ENCODE assay signal across 28 cellular contexts in the genomic region with DNA sequence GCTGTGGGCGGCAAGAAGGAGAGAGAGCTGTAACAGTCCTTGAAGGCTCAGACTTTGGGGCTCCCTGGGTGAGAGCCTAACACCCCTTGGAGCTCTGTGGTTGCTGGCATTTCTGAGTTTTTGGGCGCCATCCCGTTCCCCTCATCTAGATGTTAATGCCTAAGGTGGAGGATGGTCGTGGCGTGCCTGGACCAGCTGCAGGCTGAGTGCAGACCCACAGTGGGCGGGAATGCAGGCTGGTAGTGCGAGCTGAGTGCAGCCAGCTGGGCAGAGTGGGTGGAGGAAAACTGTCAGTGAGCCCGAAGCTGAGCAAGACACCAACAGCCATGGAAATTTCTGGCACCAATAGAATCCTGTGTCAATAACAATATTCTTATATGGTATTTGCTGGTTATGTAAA.
"Had no signal": no experiment of that assay in that cellular context is flagged by ENCODE, and none has a peak within 500 bp of the region (broad histone marks: within the 10 kb centered on the region; RNA-seq: fewer than 3 reads in every experiment).

No MANE protein-coding gene starts in this region.

- H3K4me3 ChIP-seq: esophagus squamous epithelium, gastroesophageal sphincter, heart right ventricle, hepatocyte had no signal

- H3K36me3 ChIP-seq: brain microvascular endothelial cell, esophagus squamous epithelium, gastroesophageal sphincter, heart right ventricle, WERI-Rb-1 had no signal

- H2AFZ ChIP-seq: hepatocyte had no signal

- H3K79me2 ChIP-seq: hepatocyte had no signal

- H3K4me1 ChIP-seq: esophagus squamous epithelium, gastroesophageal sphincter, heart right ventricle had no signal

- ATAC-seq: activated CD4-positive, CD25-positive, alpha-beta regulatory T cell treated with anti-CD3 and anti-CD28 coated beads, Interleukin-2, amount 50 U/mL, for 24 hours; activated CD8-positive, alpha-beta T cell treated with anti-CD3 and anti-CD28 coated beads for 36 hours; activated T-cell treated with anti-CD3 and anti-CD28 coated beads, Interleukin-2, amount 50 U/mL, for 4 hours; activated T-helper 17 cell treated with anti-CD3 and anti-CD28 coated beads, Interleukin-2, amount 50 U/mL, for 72 hours; effector memory CD8-positive, alpha-beta T cell; gastroesophageal sphincter; heart right ventricle had no signal

- H3K9me3 ChIP-seq: esophagus squamous epithelium had no signal

- H3K27ac ChIP-seq: brain microvascular endothelial cell, epithelial cell of prostate, esophagus squamous epithelium, gastroesophageal sphincter, heart right ventricle, hepatocyte, WERI-Rb-1 had no signal

- H3K4me2 ChIP-seq: hepatocyte had no signal

- DNase-seq: activated B cell treated with CpG ODN at 0.5 μM for 24 hours; activated CD4-positive, alpha-beta T cell treated with anti-CD3 and anti-CD28 coated beads for 48 hours; activated CD4-positive, alpha-beta T cell treated with anti-CD3 and anti-CD28 coated beads, Interleukin-2, amount 50 U/mL, for 1 hour; activated CD4-positive, alpha-beta T cell treated with anti-CD3 and anti-CD28 coated beads, Interleukin-2, amount 50 U/mL, for 48 hours; activated CD8-positive, alpha-beta memory T cell treated with anti-CD3 and anti-CD28 coated beads for 24 hours; activated CD8-positive, alpha-beta T cell treated with anti-CD3 and anti-CD28 coated beads for 36 hours; activated effector memory CD4-positive, alpha-beta T cell treated with Interleukin-2 at 50 U/mL for 16 hours; activated gamma-delta T cell treated with Interleukin-2 at 50 U/mL for 16 hours; activated naive CD4-positive, alpha-beta T cell treated with anti-CD3 and anti-CD28 coated beads, Interleukin-2, amount 50 U/mL, for 16 hours; activated naive CD4-positive, alpha-beta T cell treated with Interleukin-2 at 50 U/mL for 16 hours; activated T-cell treated with anti-CD3 and anti-CD28 coated beads, Interleukin-2, amount 50 U/mL, for 4 hours; amniotic stem cell; brain microvascular endothelial cell; caudate nucleus; cortex of kidney; dermis blood vessel endothelial cell; effector CD4-positive, alpha-beta T cell; effector memory CD8-positive, alpha-beta T cell; esophagus squamous epithelium; foreskin melanocyte; heart right ventricle; T-helper 2 cell; WERI-Rb-1 had no signal

- H3K27me3 ChIP-seq: brain microvascular endothelial cell, esophagus squamous epithelium, gastroesophageal sphincter, heart right ventricle, hepatocyte had no signal
